In the genomic region with DNA sequence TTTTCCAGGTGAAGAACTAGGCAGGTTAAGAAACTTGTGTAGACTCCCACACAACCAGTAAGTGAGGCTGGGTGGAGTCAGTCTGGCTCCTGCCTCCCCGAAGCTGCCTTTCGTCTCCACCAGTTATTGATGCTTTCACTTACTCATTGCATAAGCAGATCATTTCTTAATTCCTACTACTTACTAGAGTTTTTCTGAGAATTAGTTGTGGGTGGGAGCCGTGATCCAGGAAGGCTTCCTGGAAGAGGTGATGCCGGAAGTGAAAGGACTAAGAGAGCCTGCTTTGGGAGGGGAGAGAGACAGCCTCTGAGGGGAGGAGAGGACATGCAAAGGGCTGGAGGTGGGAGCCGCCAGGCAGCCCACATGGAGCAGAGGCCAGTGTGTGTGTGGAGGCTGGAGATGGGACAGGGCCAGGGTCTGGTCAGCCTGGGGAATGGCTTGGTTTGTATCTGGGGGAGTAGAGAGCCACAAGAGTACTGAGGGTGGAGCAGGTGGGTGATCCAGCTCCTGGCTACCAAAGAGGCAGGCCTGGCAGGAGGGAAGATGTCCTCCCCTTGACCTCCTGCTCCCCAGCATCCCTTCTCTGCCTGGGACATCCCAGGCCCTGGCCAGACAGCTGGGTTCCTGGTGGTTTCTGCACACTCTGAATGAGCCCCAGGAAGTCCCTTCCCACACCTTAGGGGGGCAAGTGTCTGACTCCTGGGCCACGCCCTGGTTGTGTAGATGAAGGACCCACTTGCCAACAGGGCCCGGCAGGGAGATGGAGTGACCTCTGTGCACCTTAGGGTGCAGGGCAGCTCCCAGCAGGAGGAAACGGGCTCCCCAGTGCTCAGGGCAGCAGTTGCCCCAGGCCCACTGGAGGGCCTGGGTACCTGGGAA, we compare ENCODE assay signal across 11 cellular contexts. TPM values are rescaled to one million over a fixed set of nuclear protein-coding genes. Genes with fewer than 3 reads are reported as not detected.
DNase-seq lines count a peak whose midpoint lies in the region; ATAC-seq, FAIRE-seq and TF ChIP-seq lines count a peak whose summit lies in the region.
"Had no signal": no experiment of that assay in that cellular context is flagged by ENCODE, and none has a peak within 500 bp of the region (broad histone marks: within the 10 kb centered on the region; RNA-seq: fewer than 3 reads in every experiment).

No MANE protein-coding gene starts in this region.

- intact Hi-C loops in sciatic nerve (cut with DNase I) = no loop called here

- H2AFZ ChIP-seq in DND-41 (ENCODE audit: low read depth, low read length) = no peak overlapping the region

- no peak overlapping the region for H3K4me2 ChIP-seq in DND-41 (ENCODE audit: insufficient read depth, low read length)

- ATAC-seq in DND-41 (ENCODE audit: insufficient read depth, low read depth) = no peak; the same call in 2 of the 3 replicates
- no peak for ATAC-seq in sciatic nerve
- no peak for ATAC-seq in GM19351 (IDR thresholded peaks at IDR 0.05; ENCODE audit: unreplicated experiment)
- no peak for ATAC-seq in HG03571 (IDR thresholded peaks at IDR 0.05; ENCODE audit: unreplicated experiment)
- ATAC-seq in HG03521 (IDR thresholded peaks at IDR 0.05; ENCODE audit: unreplicated experiment) = no peak

- no peaks in the 10 kb centered on the region for H3K27me3 ChIP-seq in DND-41 (ENCODE audit: insufficient read depth, low read length, poor library complexity)

- no peaks in the 10 kb centered on the region for H3K36me3 ChIP-seq in DND-41 (ENCODE audit: insufficient read depth, low read length)

- no peak overlapping the region; the same call in 1 of the 2 replicates for H3K9ac ChIP-seq in DND-41 (ENCODE audit: low read depth, low read length)

- DNase-seq in DND-41 (no peak), coronary artery (ENCODE audit: low spot score) (peak; percentile 64), sciatic nerve (ENCODE audit: low spot score) (peak; percentile 47), RCC 7860 (ENCODE audit: low spot score) (no peak)
- DNase-seq in activated CD4-positive, alpha-beta T cell treated with anti-CD3 and anti-CD28 coated beads for 48 hours = peak; percentile 69
- DNase-seq: amygdala, DMS79 treated with DMSO at 0.1 percent for 48 hours had no signal

- FAIRE-seq in RCC 7860 (lab: Jason Lieb, UNC) = no peak
- FAIRE-seq: endometrium had no signal

- no peaks in the 10 kb centered on the region for H3K79me2 ChIP-seq in DND-41 (ENCODE audit: insufficient read depth, low read length)

- no peak for TF ChIP-seq CTCF in DND-41 (IDR thresholded peaks at IDR 0.05; ENCODE audit: borderline replicate concordance, extremely low read depth, low read length, poor library complexity, severe bottlenecking)
- TF ChIP-seq CTCF in coronary artery (IDR thresholded peaks at IDR 0.05) = no peak

- H3K27ac ChIP-seq in DND-41 (ENCODE audit: low read length) (peak overlapping the region; percentile 48; the same call in 1 of the 2 replicates), coronary artery (no peak overlapping the region)

- H3K4me1 ChIP-seq in DND-41 (ENCODE audit: insufficient read depth, low read length) = peaks cover 13% of the 10 kb centered on the region

- no peak overlapping the region for H3K4me3 ChIP-seq in DND-41 (ENCODE audit: low read depth in 1 of 2, low read length in 2 of 2)
- no peak overlapping the region for H3K4me3 ChIP-seq in coronary artery

- no peaks in the 10 kb centered on the region for H3K9me3 ChIP-seq in DND-41 (ENCODE audit: insufficient read depth, low read length, severe bottlenecking)

- H4K20me1 ChIP-seq in DND-41 (ENCODE audit: insufficient read depth, low read length) = no peaks in the 10 kb centered on the region

RNA-seq across cellular contexts. Expression of gene CARD19, which starts 12.2 kb away (rescaled TPM):
- 36.6 TPM for total RNA-seq in sciatic nerve

RNA-seq across cellular contexts. Expression of gene SUSD3, which starts 25.3 kb away (rescaled TPM):
- total RNA-seq in sciatic nerve = 6.6 TPM

RNA-seq across cellular contexts. Expression of gene NINJ1, which starts 50.2 kb away (rescaled TPM):
- 53.5 TPM for total RNA-seq in sciatic nerve

Comparison
In these comparisons a context has a peak if more than half of its experiments do, and no peak if none do; other contexts are left out.
1. DNase-seq: peak in activated CD4-positive, alpha-beta T cell treated with anti-CD3 and anti-CD28 coated beads for 48 hours (single experiment), coronary artery (single experiment) and sciatic nerve (single experiment); none in DND-41 (single experiment) and RCC 7860 (single experiment).